18 cellular contexts compared by ENCODE assay signal in genomic region chr6:4349931-4350330, GRCh38.
DNase-seq lines count a peak whose midpoint lies in the region; ATAC-seq and TF ChIP-seq lines count a peak whose summit lies in the region.
"Had no signal": no experiment of that assay in that cellular context is flagged by ENCODE, and none has a peak within 500 bp of the region (broad histone marks: within the 10 kb centered on the region; RNA-seq: fewer than 3 reads in every experiment).

No MANE protein-coding gene starts in this region.

- H3K4me3 Mint-ChIP-seq in osteocyte (ENCODE audit: unreplicated experiment): no peak overlapping the region
- H3K4me3 Mint-ChIP-seq: B cell, CD14-positive monocyte had no signal

- TF ChIP-seq CTCF in heart left ventricle (IDR thresholded peaks at IDR 0.05) (no peak), fibroblast of lung (conservative IDR thresholded peaks at IDR 0.05 in 1 of 2, IDR thresholded peaks at IDR 0.05 in 1 of 2; ENCODE audit: low read depth in 1 of 2, low read length in 2 of 2) (no peak), osteocyte (IDR thresholded peaks at IDR 0.05) (no peak)

- no peak overlapping the region for H3K4me2 ChIP-seq in fibroblast of lung (ENCODE audit: extremely low read depth, insufficient read depth, low read length)
- H3K4me2 ChIP-seq: KMS-11 had no signal

- H3K27ac ChIP-seq in heart left ventricle (peak overlapping the region in 7 of 12 donors; percentile 18 to 86 (median 44)), fibroblast of lung (ENCODE audit: insufficient read depth, low read length) (peak overlapping the region; percentile 56)
- H3K27ac ChIP-seq: KMS-11 had no signal

- H3K4me3 ChIP-seq in heart left ventricle (no peak overlapping the region), fibroblast of lung (replicated peaks in 1 of 4; ENCODE audit: control extremely low read depth in 1 of 4, insufficient read depth in 1 of 4, low read depth in 3 of 4, low read length in 4 of 4) (no peak overlapping the region)

- no peak overlapping the region for H3K27ac Mint-ChIP-seq in osteocyte (ENCODE audit: unreplicated experiment)
- H3K27ac Mint-ChIP-seq: B cell, CD14-positive monocyte had no signal

- no peak overlapping the region for H3K9ac ChIP-seq in fibroblast of lung (ENCODE audit: insufficient read depth, low read length)
- H3K9ac ChIP-seq: KMS-11 had no signal

- H3K27me3 ChIP-seq in heart left ventricle: no peaks in the 10 kb centered on the region
- no peaks in the 10 kb centered on the region for H3K27me3 ChIP-seq in fibroblast of lung (ENCODE audit: control insufficient read depth, insufficient read depth, low read length)

- no peaks in the 10 kb centered on the region for H3K27me3 Mint-ChIP-seq in osteocyte (ENCODE audit: unreplicated experiment)

- no peaks in the 10 kb centered on the region for H3K36me3 ChIP-seq in heart left ventricle
- no peaks in the 10 kb centered on the region for H3K36me3 ChIP-seq in fibroblast of lung (ENCODE audit: control insufficient read depth, insufficient read depth, low read length)

- H3K9me3 ChIP-seq in heart left ventricle (no peaks in the 10 kb centered on the region), fibroblast of lung (ENCODE audit: control insufficient read depth, insufficient read depth, low read depth, low read length) (no peaks in the 10 kb centered on the region)

- H3K4me1 ChIP-seq in heart left ventricle (peaks cover 0 to 39% (median 24%) of the 10 kb centered on the region in 12 donors), fibroblast of lung (ENCODE audit: control insufficient read depth, extremely low read depth, insufficient read depth, low read length) (peaks cover 36% of the 10 kb centered on the region)

- no peak for TF ChIP-seq POLR2A in heart left ventricle (IDR thresholded peaks at IDR 0.05)

- no peak overlapping the region for H2AFZ ChIP-seq in fibroblast of lung (ENCODE audit: low read length)

- intact Hi-C loops in heart left ventricle (cut with DNase I): loop anchor here in 6 of 10 donors (2.0 to 10.0 kb wide), 8 partner anchors 29 to 587 kb away; partner anchors contain the start of gene CDYL (in 3 of the 6)
- intact Hi-C loops in Right ventricle myocardium superior (cut with DNase I): no loop called here

- H3K9me3 Mint-ChIP-seq in osteocyte (ENCODE audit: unreplicated experiment): no peaks in the 10 kb centered on the region

- no peaks in the 10 kb centered on the region for H3K36me3 Mint-ChIP-seq in osteocyte (ENCODE audit: unreplicated experiment)
- H3K36me3 Mint-ChIP-seq: CD14-positive monocyte had no signal

- ATAC-seq in heart left ventricle (no peak), Right ventricle myocardium superior (ENCODE audit: poor library complexity) (no peak), GM19463 (IDR thresholded peaks at IDR 0.05; ENCODE audit: unreplicated experiment) (no peak)

- no peaks in the 10 kb centered on the region for H4K20me1 ChIP-seq in fibroblast of lung (ENCODE audit: control insufficient read depth, extremely low read depth, insufficient read depth, low read length)

- no peak for DNase-seq in heart left ventricle
- no peak for DNase-seq in Right ventricle myocardium superior
- no peak for DNase-seq in fibroblast of lung (ENCODE audit: low read depth in 2 of 2)
- DNase-seq in osteocyte (ENCODE audit: extremely low spot score, unreplicated experiment): peak; percentile 40
- DNase-seq in NCI-H2107 (lab: John Stamatoyannopoulos, UW): no peak
- DNase-seq in NCI-H1930 (lab: John Stamatoyannopoulos, UW): no peak
- no peak for DNase-seq in HuH-7 (ENCODE audit: low spot score)
- DNase-seq: GF-D8, NCI-H1105, NCI-H1694 treated with DMSO at 0.1 percent for 48 hours, NCI-H446 treated with DMSO at 0.1 percent for 48 hours, NCI-H526 treated with DMSO at 0.1 percent for 48 hours, OCI-M1, SHP77 had no signal

- H3K79me2 ChIP-seq in fibroblast of lung (ENCODE audit: control insufficient read depth, insufficient read depth, low read length): no peaks in the 10 kb centered on the region

- 94 to 99% (median 95%) methylated on average over 4 to 6 of the region's 6 CpGs for WGBS in heart left ventricle, 4 donors

- H3K4me1 Mint-ChIP-seq in osteocyte (ENCODE audit: unreplicated experiment): peaks cover 45% of the 10 kb centered on the region
- H3K4me1 Mint-ChIP-seq: CD14-positive monocyte had no signal
